1 cellular context compared by ENCODE assay signal in genomic region chr22:50186789-50187523, GRCh38.
TF ChIP-seq lines count a peak whose summit lies in the region.

No MANE protein-coding gene starts in this region.

TF ChIP-seq in HCT116, 20 proteins besides CTCF, POLR2A, EP300 and RAD21 (continued from another document):
- no peak for TF ChIP-seq REST (IDR thresholded peaks at IDR 0.05; ENCODE audit: low read depth)
TF ChIP-seq in HCT116: peak in this region for 0.
